In genomic region chr18:8701546-8702118, GRCh38 we compare ENCODE assay signal across 11 cellular contexts. TPM values are rescaled to one million over a fixed set of nuclear protein-coding genes. Genes with fewer than 3 reads are reported as not detected.
A peak's percentile ranks its signal among the peaks of the same experiment; 100 is the strongest.
DNase-seq lines count a peak whose midpoint lies in the region; ATAC-seq, FAIRE-seq and TF ChIP-seq lines count a peak whose summit lies in the region.
"Had no signal": no experiment of that assay in that cellular context is flagged by ENCODE, and none has a peak within 500 bp of the region (broad histone marks: within the 10 kb centered on the region; RNA-seq: fewer than 3 reads in every experiment).

No MANE protein-coding gene starts in this region.

- CTCF ChIA-PET in K562 (lab: Yijun Ruan, JAX; ENCODE audit: low intra/inter-chr PET ratio) = no interaction called here
- CTCF ChIA-PET in activated naive CD4-positive, alpha-beta T cell treated with anti-CD3 and anti-CD28 coated beads, Interleukin-2, amount 10 ng/mL, durations not matched to agents 7 days and 5 days (lab: Charles Lee) = no interaction called here

- no peak for TF ChIP-seq EP300 in K562 (IDR thresholded peaks at IDR 0.05; ENCODE audit: low read length)

- H3K4me2 ChIP-seq in K562 (ENCODE audit: insufficient read depth, low read length) = no peak overlapping the region

- peak overlapping the region in 1 of 2 experiments; percentile 67; a peak in 1 of 4 replicates for H3K9ac ChIP-seq in K562 (ENCODE audit: insufficient read depth in 1 of 2, low read depth in 2 of 2, low read length in 2 of 2)

- FAIRE-seq in K562 (lab: Jason Lieb, UNC) = no peak
- FAIRE-seq in GM12892 (lab: Jason Lieb, UNC) = no peak

- H3K27ac Mint-ChIP-seq in activated naive CD4-positive, alpha-beta T cell treated with anti-CD3 and anti-CD28 coated beads, Interleukin-2, amount 10 ng/mL, durations not matched to agents 7 days and 5 days = no peak overlapping the region
- H3K27ac Mint-ChIP-seq: activated T-helper 1 cell treated with anti-CD3 and anti-CD28 coated beads, Interleukin-12 subunit alpha, Interleukin-12 subunit beta, Interleukin-2, Interleukin-4 antibody, amounts not matched to agents 30 ng/mL and 10 ng/mL and 1 ng/mL, durations not matched to agents 14 hours and 24 hours and 36 hours had no signal

- H3K36me3 ChIP-seq in K562 (ENCODE audit: control insufficient read depth, insufficient read depth, low read length) = no peaks in the 10 kb centered on the region

- no peak overlapping the region for H3K4me3 ChIP-seq in K562

- H3K79me2 ChIP-seq in K562 (ENCODE audit: control insufficient read depth, insufficient read depth, low read length) = no peaks in the 10 kb centered on the region

- H4K20me1 ChIP-seq in K562 (replicated peaks; ENCODE audit: control insufficient read depth, insufficient read depth, low read length) = no peaks in the 10 kb centered on the region; the same call in 1 of the 2 replicates

- H2AFZ ChIP-seq in K562 (ENCODE audit: low read depth, low read length) = no peak overlapping the region

- H3K9me3 Mint-ChIP-seq in activated naive CD4-positive, alpha-beta T cell treated with anti-CD3 and anti-CD28 coated beads, Interleukin-2, amount 10 ng/mL, durations not matched to agents 7 days and 5 days = no peaks in the 10 kb centered on the region
- H3K9me3 Mint-ChIP-seq: activated T-helper 1 cell treated with anti-CD3 and anti-CD28 coated beads, Interleukin-12 subunit alpha, Interleukin-12 subunit beta, Interleukin-2, Interleukin-4 antibody, amounts not matched to agents 30 ng/mL and 10 ng/mL and 1 ng/mL, durations not matched to agents 14 hours and 24 hours and 36 hours had no signal

- BruUV-seq in K562 (replicated peaks; lab: Mats Ljungman, UMichigan) = no TSS peak

- no peak for TF ChIP-seq RAD21 in K562 (CRISPR knock-in tag; conservative IDR thresholded peaks at IDR 0.05 in 1 of 2, IDR thresholded peaks at IDR 0.05 in 1 of 2)

- H3K27ac ChIP-seq in K562 (ENCODE audit: extremely low read depth, low read depth, low read length) = no peak overlapping the region

- no peaks in the 10 kb centered on the region for H3K36me3 Mint-ChIP-seq in activated naive CD4-positive, alpha-beta T cell treated with anti-CD3 and anti-CD28 coated beads, Interleukin-2, amount 10 ng/mL, durations not matched to agents 7 days and 5 days

- in situ Hi-C loops in K562 (cut with MboI) = no loop called here

- peaks cover 65% of the 10 kb centered on the region for H3K27me3 Mint-ChIP-seq in activated naive CD4-positive, alpha-beta T cell treated with anti-CD3 and anti-CD28 coated beads, Interleukin-2, amount 10 ng/mL, durations not matched to agents 7 days and 5 days

- H3K4me3 Mint-ChIP-seq in activated naive CD4-positive, alpha-beta T cell treated with anti-CD3 and anti-CD28 coated beads, Interleukin-2, amount 10 ng/mL, durations not matched to agents 7 days and 5 days = no peak overlapping the region
- H3K4me3 Mint-ChIP-seq: activated T-helper 1 cell treated with anti-CD3 and anti-CD28 coated beads, Interleukin-12 subunit alpha, Interleukin-12 subunit beta, Interleukin-2, Interleukin-4 antibody, amounts not matched to agents 30 ng/mL and 10 ng/mL and 1 ng/mL, durations not matched to agents 14 hours and 24 hours and 36 hours had no signal

- peaks cover 0 to 9% of the 10 kb centered on the region in 2 experiments; a peak in 3 of 5 replicates for H3K27me3 ChIP-seq in K562 (ENCODE audit: control insufficient read depth in 2 of 2, insufficient read depth in 2 of 2, low read length in 2 of 2)

- H3K4me1 ChIP-seq in K562 (replicated peaks in 1 of 2; ENCODE audit: control insufficient read depth in 2 of 2, insufficient read depth in 2 of 2, low read length in 2 of 2) = peaks cover 8 to 36% of the 10 kb centered on the region in 2 experiments

- ATAC-seq in K562 = no peak
- ATAC-seq: activated CD4-positive, CD25-positive, alpha-beta regulatory T cell treated with anti-CD3 and anti-CD28 coated beads, Interleukin-2, amount 50 U/mL, for 24 hours had no signal

- WGBS in K562 (ENCODE audit: insufficient coverage, low coverage, missing lambda C conversion rate) = 15% methylated on average over 9 of the region's 9 CpGs

- no peaks in the 10 kb centered on the region for H3K9me1 ChIP-seq in K562 (ENCODE audit: control insufficient read depth, insufficient read depth, low read length)

- DNase-seq in AG08395 (ENCODE audit: low spot score) (peak; percentile 78), HPDE6-E6E7 (ENCODE audit: extremely low spot score) (peak; percentile 27), K562 (ENCODE audit: extremely low read depth in 1 of 4, low spot score in 3 of 4) (no peak), kidney tubule cell (ENCODE audit: low spot score) (peak; percentile 88), SW480 (ENCODE audit: low spot score) (no peak), GM12892 (ENCODE audit: insufficient read length) (no peak)
- no peak for DNase-seq in effector CD4-positive, alpha-beta T cell
- DNase-seq in activated naive CD4-positive, alpha-beta T cell treated with anti-CD3 and anti-CD28 coated beads, Interleukin-2, amount 10 ng/mL, durations not matched to agents 7 days and 5 days = no peak
- DNase-seq: SIG-M5 had no signal

- peaks cover 10% of the 10 kb centered on the region for H3K4me1 Mint-ChIP-seq in activated naive CD4-positive, alpha-beta T cell treated with anti-CD3 and anti-CD28 coated beads, Interleukin-2, amount 10 ng/mL, durations not matched to agents 7 days and 5 days

- TF ChIP-seq CTCF in K562 (IDR thresholded peaks at IDR 0.05 in 2 of 3, conservative IDR thresholded peaks at IDR 0.05 in 1 of 3; ENCODE audit: insufficient read depth in 2 of 3, low read depth in 1 of 3, low read length in 3 of 3) = no peak

- POLR2A ChIA-PET in K562 (lab: Yijun Ruan, JAX) = no interaction called here

- intact Hi-C loops in K562 (cut with micrococcal nuclease) = no loop called here

- TF ChIP-seq POLR2A in K562 (conservative IDR thresholded peaks at IDR 0.05) = no peak
- no peak for TF ChIP-seq POLR2A in GM12892 (IDR thresholded peaks at IDR 0.05; ENCODE audit: low read depth, low read length)

- H3K9me3 ChIP-seq in K562 (replicated peaks; ENCODE audit: control insufficient read depth, insufficient read depth, low read depth, low read length) = no peaks in the 10 kb centered on the region

TF ChIP-seq in K562, 482 proteins besides CTCF, POLR2A, EP300 and RAD21 (continues in another document):
- TF ChIP-seq XRCC5 (IDR thresholded peaks at IDR 0.05; ENCODE audit: low read depth, low read length) (no peak), NFIC (IDR thresholded peaks at IDR 0.05) (peak; percentile 48)
- TF ChIP-seq, protein P1, sequence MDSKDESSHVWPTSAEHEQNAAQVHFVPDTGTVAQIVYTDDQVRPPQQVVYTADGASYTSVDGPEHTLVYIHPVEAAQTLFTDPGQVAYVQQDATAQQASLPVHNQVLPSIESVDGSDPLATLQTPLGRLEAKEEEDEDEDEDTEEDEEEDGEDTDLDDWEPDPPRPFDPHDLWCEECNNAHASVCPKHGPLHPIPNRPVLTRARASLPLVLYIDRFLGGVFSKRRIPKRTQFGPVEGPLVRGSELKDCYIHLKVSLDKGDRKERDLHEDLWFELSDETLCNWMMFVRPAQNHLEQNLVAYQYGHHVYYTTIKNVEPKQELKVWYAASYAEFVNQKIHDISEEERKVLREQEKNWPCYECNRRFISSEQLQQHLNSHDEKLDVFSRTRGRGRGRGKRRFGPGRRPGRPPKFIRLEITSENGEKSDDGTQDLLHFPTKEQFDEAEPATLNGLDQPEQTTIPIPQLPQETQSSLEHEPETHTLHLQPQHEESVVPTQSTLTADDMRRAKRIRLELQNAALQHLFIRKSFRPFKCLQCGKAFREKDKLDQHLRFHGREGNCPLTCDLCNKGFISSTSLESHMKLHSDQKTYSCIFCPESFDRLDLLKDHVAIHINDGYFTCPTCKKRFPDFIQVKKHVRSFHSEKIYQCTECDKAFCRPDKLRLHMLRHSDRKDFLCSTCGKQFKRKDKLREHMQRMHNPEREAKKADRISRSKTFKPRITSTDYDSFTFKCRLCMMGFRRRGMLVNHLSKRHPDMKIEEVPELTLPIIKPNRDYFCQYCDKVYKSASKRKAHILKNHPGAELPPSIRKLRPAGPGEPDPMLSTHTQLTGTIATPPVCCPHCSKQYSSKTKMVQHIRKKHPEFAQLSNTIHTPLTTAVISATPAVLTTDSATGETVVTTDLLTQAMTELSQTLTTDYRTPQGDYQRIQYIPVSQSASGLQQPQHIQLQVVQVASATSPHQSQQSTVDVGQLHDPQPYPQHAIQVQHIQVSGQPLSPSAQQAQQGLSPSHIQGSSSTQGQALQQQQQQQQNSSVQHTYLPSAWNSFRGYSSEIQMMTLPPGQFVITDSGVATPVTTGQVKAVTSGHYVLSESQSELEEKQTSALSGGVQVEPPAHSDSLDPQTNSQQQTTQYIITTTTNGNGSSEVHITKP (IDR thresholded peaks at IDR 0.05; ENCODE audit: partially characterized antibody) = no peak

RNA-seq across cellular contexts. Expression of gene MTCL1, which starts 3.7 kb away (rescaled TPM):
- 26.9 and 56.2 TPM in 2 replicates for total RNA-seq in K562 (2011; cell fraction: chromatin; rRNA removed; ENCODE audit: low replicate concordance)
- total RNA-seq in K562 (2011; cell fraction: nucleolus; rRNA removed) = 10.2 and 11.4 TPM in 2 replicates
- total RNA-seq in K562 (2011; cell fraction: nucleoplasm; rRNA removed) = 21.6 and 32.3 TPM in 2 replicates
- total RNA-seq in K562 (2014; rRNA removed) (3.7 and 4.6 TPM in 2 replicates), K562 (2014; rRNA removed; fragmentation: Illumina TruSeq; extraction: Trizol) (6.8 and 7.4 TPM in 2 replicates), K562 (2015; rRNA removed; fragmentation: Illumina TruSeq; extraction: Trizol) (3.7 and 4.9 TPM in 2 replicates), K562 (2021) (5.4 and 5.9 TPM in 2 replicates)
- polyA plus RNA-seq in K562 (2011; rRNA removed) (6.5 and 16.6 TPM in 2 replicates), K562 (2014; fragmentation: Illumina TruSeq; extraction: Trizol) (4.5 and 5.0 TPM in 2 replicates), K562 (2014; fragmentation: Nextera tagmentation; extraction: Ambion mirVana) (under 1 TPM; 0.21 to 0.38 TPM), K562 (2014; rRNA removed) (3.0 and 5.5 TPM in 2 replicates)
- 3.4 and 9.5 TPM in 2 replicates for polyA plus RNA-seq in K562 (2011; cell fraction: cytosol; rRNA removed)
- 20.4 and 52.0 TPM in 2 replicates for polyA plus RNA-seq in K562 (2011; cell fraction: nucleus; rRNA removed)
- polyA plus RNA-seq in K562 (2012) = 4.6 and 4.8 TPM in 2 replicates
- 21.5 and 39.2 TPM in 2 replicates for polyA minus RNA-seq in K562 (2011; rRNA and poly(A)+ RNA removed)
- polyA minus RNA-seq in K562 (2011; cell fraction: cytosol; rRNA and poly(A)+ RNA removed) = 3.7 and 16.8 TPM in 2 replicates
- polyA minus RNA-seq in K562 (2011; cell fraction: nucleus; rRNA and poly(A)+ RNA removed) = 14.9 and 54.1 TPM in 2 replicates
- polyA plus RNA-seq in GM12892 (2012; ENCODE audit: missing spikeins) = not detected

Comparison
In these comparisons a context has a peak if more than half of its experiments do, and no peak if none do; other contexts are left out.
1. DNase-seq: peak in AG08395 (single experiment), HPDE6-E6E7 (single experiment) and kidney tubule cell (single experiment); none in K562 (0 of 4), effector CD4-positive, alpha-beta T cell (single experiment), activated naive CD4-positive, alpha-beta T cell treated with anti-CD3 and anti-CD28 coated beads, Interleukin-2, amount 10 ng/mL, durations not matched to agents 7 days and 5 days (single experiment), SW480 (single experiment) and GM12892 (single experiment).